ENCODE assay signal across 17 cellular contexts in the genomic region with DNA sequence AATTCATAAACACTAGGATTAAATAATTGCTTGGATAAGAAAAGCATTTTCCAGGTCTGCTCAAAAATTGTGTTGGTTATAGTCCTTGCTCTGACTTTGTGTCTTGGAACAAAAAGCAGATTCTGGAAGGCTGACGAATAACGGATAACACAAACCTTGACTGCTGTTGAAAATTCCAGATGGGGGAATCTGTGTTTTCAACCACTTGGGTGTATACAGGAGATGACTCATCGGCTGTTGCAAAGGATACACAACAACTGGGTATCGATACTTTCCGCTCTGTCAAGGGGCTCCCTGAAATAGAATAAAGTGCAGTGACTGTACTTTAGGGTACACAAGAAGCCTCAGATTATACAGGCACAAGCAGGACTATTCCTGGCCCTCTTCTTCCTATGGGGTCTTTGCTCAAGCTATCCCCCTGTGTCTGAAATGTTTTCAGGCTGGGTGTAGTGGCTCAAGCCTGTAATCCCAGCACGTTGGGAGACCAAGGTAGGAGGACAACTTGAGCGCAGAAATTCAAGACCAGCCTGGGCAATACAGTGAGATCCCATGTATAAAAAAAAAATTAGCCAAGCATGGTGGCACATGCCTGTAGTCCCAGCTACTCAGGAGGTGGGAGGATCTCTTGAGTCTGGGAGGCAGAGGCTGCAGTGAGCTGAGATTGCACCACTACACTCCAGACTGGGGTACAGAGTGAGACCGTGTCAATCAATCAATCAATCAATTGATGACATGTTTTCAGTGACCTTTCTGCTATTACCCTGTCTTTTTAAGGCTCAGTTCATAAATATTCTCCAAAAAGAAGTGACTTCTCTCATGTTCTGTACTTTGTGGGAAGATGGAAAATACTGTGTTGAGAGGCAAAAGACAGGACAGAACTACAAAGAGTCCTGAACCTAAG. TPM values are rescaled to one million over a fixed set of nuclear protein-coding genes. Genes with fewer than 3 reads are reported as not detected.
DNase-seq lines count a peak whose midpoint lies in the region; ATAC-seq and TF ChIP-seq lines count a peak whose summit lies in the region.
"Had no signal": no experiment of that assay in that cellular context is flagged by ENCODE, and none has a peak within 500 bp of the region (broad histone marks: within the 10 kb centered on the region; RNA-seq: fewer than 3 reads in every experiment).

No MANE protein-coding gene starts in this region.

- H3K9me3 ChIP-seq in SJSA1 (replicated peaks), result no peaks in the 10 kb centered on the region
- no peaks in the 10 kb centered on the region for H3K9me3 ChIP-seq in thyroid gland
- no peaks in the 10 kb centered on the region for H3K9me3 ChIP-seq in transverse colon
- H3K9me3 ChIP-seq: testis had no signal

- no peaks in the 10 kb centered on the region for H3K27me3 Mint-ChIP-seq in activated CD8-positive, alpha-beta memory T cell treated with anti-CD3 and anti-CD28 coated beads, Interleukin-2, amount 10 ng/mL, durations not matched to agents 7 days and 5 days
- H3K27me3 Mint-ChIP-seq: activated naive CD8-positive, alpha-beta T cell treated with anti-CD3 and anti-CD28 coated beads, Interleukin-2, amount 10 ng/mL, durations not matched to agents 7 days and 5 days; CD8-positive, alpha-beta memory T cell; naive B cell had no signal

- CTCF ChIA-PET in activated CD8-positive, alpha-beta memory T cell treated with anti-CD3 and anti-CD28 coated beads, Interleukin-2, amount 10 ng/mL, durations not matched to agents 7 days and 5 days (lab: Charles Lee), result no interaction called here

- DNase-seq in DMS53 (lab: John Stamatoyannopoulos, UW), result peak; percentile 71
- no peak for DNase-seq in DMS53 treated with DMSO at 0.1 percent for 48 hours (lab: John Stamatoyannopoulos, UW; ENCODE audit: unreplicated experiment)
- peak in 1 of 2 experiments; percentile 16 for DNase-seq in SJSA1 (ENCODE audit: low read depth in 1 of 2, low spot score in 2 of 2)
- DNase-seq in erythroblast (lab: John Stamatoyannopoulos, UW), result peak; percentile 11 to 48
- peak; percentile 24 for DNase-seq in renal cortical epithelial cell (ENCODE audit: low read depth)
- DNase-seq in activated CD8-positive, alpha-beta memory T cell treated with anti-CD3 and anti-CD28 coated beads, Interleukin-2, amount 10 ng/mL, durations not matched to agents 7 days and 5 days, result no peak
- DNase-seq in thyroid gland, result no peak
- DNase-seq in transverse colon, result no peak
- DNase-seq: 8988T; activated CD4-positive, alpha-beta T cell treated with anti-CD3 and anti-CD28 coated beads, Interleukin-2, amount 50 U/mL, for 1 hour; activated naive CD8-positive, alpha-beta T cell treated with anti-CD3 and anti-CD28 coated beads, Interleukin-2, amount 10 ng/mL, durations not matched to agents 7 days and 5 days; activated T-cell treated with anti-CD3 and anti-CD28 coated beads, Interleukin-2, amount 50 U/mL, for 1 hour; CD8-positive, alpha-beta memory T cell; naive B cell; NCI-H1105; SHP77 treated with DMSO at 0.1 percent for 48 hours; testis had no signal

- in situ Hi-C loops in transverse colon (cut with MboI; ENCODE audit: low pct_ligation_motif_present in 1 of 4, low pct_unique_long_range_greater_than_20kb in 1 of 4, low sequenced_read_pairs in 3 of 4), result no loop called here

- H3K36me3 Mint-ChIP-seq in activated CD8-positive, alpha-beta memory T cell treated with anti-CD3 and anti-CD28 coated beads, Interleukin-2, amount 10 ng/mL, durations not matched to agents 7 days and 5 days, result peaks cover 27% of the 10 kb centered on the region

- no peak overlapping the region for H3K4me3 Mint-ChIP-seq in activated CD8-positive, alpha-beta memory T cell treated with anti-CD3 and anti-CD28 coated beads, Interleukin-2, amount 10 ng/mL, durations not matched to agents 7 days and 5 days
- H3K4me3 Mint-ChIP-seq: activated naive CD8-positive, alpha-beta T cell treated with anti-CD3 and anti-CD28 coated beads, Interleukin-2, amount 10 ng/mL, durations not matched to agents 7 days and 5 days; CD8-positive, alpha-beta memory T cell; naive B cell had no signal

- TF ChIP-seq CTCF in thyroid gland (IDR thresholded peaks at IDR 0.05) (no peak), transverse colon (IDR thresholded peaks at IDR 0.05) (no peak)

- H3K36me3 ChIP-seq in SJSA1 (no peaks in the 10 kb centered on the region; the same call in 1 of the 2 replicates), thyroid gland (no peaks in the 10 kb centered on the region), transverse colon (no peaks in the 10 kb centered on the region)

- H3K4me1 Mint-ChIP-seq in activated CD8-positive, alpha-beta memory T cell treated with anti-CD3 and anti-CD28 coated beads, Interleukin-2, amount 10 ng/mL, durations not matched to agents 7 days and 5 days, result peaks cover 4% of the 10 kb centered on the region

- TF ChIP-seq POLR2A in erythroblast (IDR thresholded peaks at IDR 0.05; ENCODE audit: low read length) (no peak), thyroid gland (IDR thresholded peaks at IDR 0.05) (no peak), transverse colon (IDR thresholded peaks at IDR 0.05) (no peak)

- 87 to 88% methylated on average over 8 of the region's 8 CpGs for WGBS in thyroid gland, 2 donors
- WGBS in transverse colon (ENCODE audit: low coverage in 1 of 2), 2 donors, result 83 to 100% methylated on average over 1 to 8 of the region's 8 CpGs

- H3K4me1 ChIP-seq in SJSA1 (replicated peaks) (peaks cover 19% of the 10 kb centered on the region), thyroid gland (peaks cover 0 to 11% of the 10 kb centered on the region in 2 donors), transverse colon (no peaks in the 10 kb centered on the region)
- H3K4me1 ChIP-seq: testis had no signal

- intact Hi-C loops in thyroid gland (cut with DNase I), result no loop called here
- intact Hi-C loops in transverse colon (cut with DNase I; ENCODE audit: low total_unique reads), result no loop called here

- H3K27ac Mint-ChIP-seq in activated CD8-positive, alpha-beta memory T cell treated with anti-CD3 and anti-CD28 coated beads, Interleukin-2, amount 10 ng/mL, durations not matched to agents 7 days and 5 days, result no peak overlapping the region
- H3K27ac Mint-ChIP-seq: activated naive CD8-positive, alpha-beta T cell treated with anti-CD3 and anti-CD28 coated beads, Interleukin-2, amount 10 ng/mL, durations not matched to agents 7 days and 5 days had no signal

- no peak for ATAC-seq in activated CD8-positive, alpha-beta memory T cell treated with anti-CD3 and anti-CD28 coated beads, Interleukin-2, amount 10 ng/mL, durations not matched to agents 7 days and 5 days

- H3K27ac ChIP-seq in SJSA1, result peak overlapping the region; percentile 32; the same call in 1 of the 2 replicates
- H3K27ac ChIP-seq in thyroid gland, result no peak overlapping the region
- H3K27ac ChIP-seq in transverse colon, result no peak overlapping the region
- H3K27ac ChIP-seq: testis had no signal

- no peaks in the 10 kb centered on the region for H3K27me3 ChIP-seq in SJSA1 (replicated peaks)
- no peaks in the 10 kb centered on the region for H3K27me3 ChIP-seq in thyroid gland
- H3K27me3 ChIP-seq in transverse colon, result no peaks in the 10 kb centered on the region
- H3K27me3 ChIP-seq: testis had no signal

- no peak for TF ChIP-seq EP300 in transverse colon (IDR thresholded peaks at IDR 0.05; ENCODE audit: low read depth)

- H3K4me3 ChIP-seq in SJSA1 (no peak overlapping the region), thyroid gland (replicated peaks in 1 of 3) (no peak overlapping the region), transverse colon (no peak overlapping the region)
- H3K4me3 ChIP-seq: testis had no signal

- H3K9me3 Mint-ChIP-seq in activated CD8-positive, alpha-beta memory T cell treated with anti-CD3 and anti-CD28 coated beads, Interleukin-2, amount 10 ng/mL, durations not matched to agents 7 days and 5 days (ENCODE audit: low read depth), result peaks cover 4% of the 10 kb centered on the region
- H3K9me3 Mint-ChIP-seq: CD8-positive, alpha-beta memory T cell; naive B cell had no signal

RNA-seq across cellular contexts. Expression of gene UCP3, which starts 48.6 kb away (rescaled TPM):
- total RNA-seq in SJSA1 (2014; rRNA removed; shearing (Covaris generic)), result 0.08 TPM in 1 of 2 replicates, not detected in the other
- total RNA-seq in renal cortical epithelial cell (0.17 and 1.1 TPM in 2 replicates), thyroid gland (1 to 10 TPM; 3.1 to 3.6 (median 3.4) TPM), transverse colon (1 to 10 TPM; 1.3 to 7.6 (median 3.1) TPM)
- 1 to 10 TPM; 3.3 to 5.2 TPM for total RNA-seq in activated CD8-positive, alpha-beta memory T cell treated with anti-CD3 and anti-CD28 coated beads, Interleukin-2, amount 10 ng/mL, durations not matched to agents 7 days and 5 days

Comparison
In these comparisons a context has a peak if more than half of its experiments do, and no peak if none do; other contexts are left out.
1. DNase-seq: peak in DMS53 (single experiment), erythroblast (2 of 2) and renal cortical epithelial cell (single experiment); none in DMS53 treated with DMSO at 0.1 percent for 48 hours (single experiment), activated CD8-positive, alpha-beta memory T cell treated with anti-CD3 and anti-CD28 coated beads, Interleukin-2, amount 10 ng/mL, durations not matched to agents 7 days and 5 days (single experiment), thyroid gland (0 of 2) and transverse colon (single experiment).